Comparison of ENCODE assay signal across 8 cellular contexts in genomic region chr4:47485047-47485692, GRCh38. TPM values are rescaled to one million over a fixed set of nuclear protein-coding genes. Genes with fewer than 3 reads are reported as not detected.
DNase-seq lines count a peak whose midpoint lies in the region; ATAC-seq and TF ChIP-seq lines count a peak whose summit lies in the region.

Gene ATP10D, plus strand, starts transcription at chr4:47485275. Its CDS starts 27,266 bp downstream, at chr4:47512541.

- WGBS in lung, 2 donors: 1% methylated on average over 34 of the region's 34 CpGs

- peaks cover 30% of the 10 kb centered on the region for H3K4me1 Mint-ChIP-seq in CD4-positive, alpha-beta T cell (ENCODE audit: low read depth)

- peak within 1 kb of the TSS; percentile 97 for H3K4me3 Mint-ChIP-seq in CD4-positive, alpha-beta T cell

- no peaks in the 10 kb centered on the region for H3K27me3 Mint-ChIP-seq in CD4-positive, alpha-beta T cell

- peak within 1 kb of the TSS; percentile 81 for H3K27ac Mint-ChIP-seq in CD4-positive, alpha-beta T cell

- peaks cover 7% of the 10 kb centered on the region for H3K36me3 Mint-ChIP-seq in CD4-positive, alpha-beta T cell (ENCODE audit: low read depth)

- DNase-seq in CD4-positive, alpha-beta T cell: peak; percentile 40 to 72 (median 58)
- peak; percentile 86 for DNase-seq in NCI-H82 (lab: John Stamatoyannopoulos, UW)
- DNase-seq in activated CD8-positive, alpha-beta memory T cell treated with anti-CD3 and anti-CD28 coated beads for 1 hour (ENCODE audit: extremely low read depth in 1 of 2, low read depth in 1 of 2): peak; percentile 21 to 59
- peak; percentile 59 for DNase-seq in effector CD8-positive, alpha-beta T cell (lab: John Stamatoyannopoulos, UW)
- DNase-seq in lung (ENCODE audit: low spot score): peak; percentile 96
- peak; percentile 52 to 73 (median 55) for DNase-seq in stimulated activated CD4-positive, alpha-beta T cell treated with anti-CD3 and anti-CD28 coated beads, TNF-alpha, amount 100 ng/mL, for 24 hours (ENCODE audit: low read depth in 3 of 3)

- H3K9me3 Mint-ChIP-seq in CD4-positive, alpha-beta T cell: no peaks in the 10 kb centered on the region

- peak; percentile 10 for TF ChIP-seq CTCF in CD4-positive, alpha-beta T cell (IDR thresholded peaks at IDR 0.05)
- TF ChIP-seq CTCF in lung (IDR thresholded peaks at IDR 0.05; ENCODE audit: control extremely low read depth, extremely low read depth): no peak

- H3K36me3 ChIP-seq in lung (ENCODE audit: control insufficient read depth in 2 of 2, insufficient read depth in 2 of 2, low read length in 2 of 2): no peaks in the 10 kb centered on the region

- intact Hi-C loops in CD4-positive, alpha-beta T cell (cut with DNase I, micrococcal nuclease): loop anchor here in 1 of 2 experiments (1.0 to 10.0 kb wide), 2 partner anchors 22 to 80 kb away; partner anchors contain the start of gene COMMD8

- H3K4me1 ChIP-seq in lung (ENCODE audit: control insufficient read depth in 2 of 2, insufficient read depth in 2 of 2, low read length in 2 of 2): peaks cover 0 to 3% of the 10 kb centered on the region in 2 donors

- CTCF ChIA-PET in CD4-positive, alpha-beta T cell (lab: Charles Lee): interaction anchor here (1.7 kb wide), 1 partner anchor 22 kb away, joined by 7 read pairs; the partner anchor contains the start of gene COMMD8

- peak within 1 kb of the TSS; percentile 78 for H3K4me3 ChIP-seq in lung

- H3K9me3 ChIP-seq in CD4-positive, alpha-beta T cell (ENCODE audit: control insufficient read depth, low read length): no peaks in the 10 kb centered on the region
- no peaks in the 10 kb centered on the region for H3K9me3 ChIP-seq in lung (ENCODE audit: control insufficient read depth in 2 of 2, insufficient read depth in 1 of 2, low read length in 1 of 2)

- ATAC-seq in CD4-positive, alpha-beta T cell (ENCODE audit: poor library complexity): peak; percentile 93
- ATAC-seq in GM19397 (IDR thresholded peaks at IDR 0.05; ENCODE audit: unreplicated experiment) (peak; percentile 100), HG03565 (IDR thresholded peaks at IDR 0.05; ENCODE audit: unreplicated experiment) (peak; percentile 91), lung (ENCODE audit: insufficient read depth, low FRiP score) (peak; percentile 99)

- peak within 1 kb of the TSS; percentile 16 for H3K27ac ChIP-seq in CD4-positive, alpha-beta T cell (ENCODE audit: low read depth, low read length)
- peak within 1 kb of the TSS; percentile 91 to 99 for H3K27ac ChIP-seq in lung (ENCODE audit: low read depth in 1 of 2, low read length in 1 of 2)

- POLR2A ChIA-PET in CD4-positive, alpha-beta T cell (lab: Charles Lee): interaction anchor here (1.0 to 3.4 kb wide), 8 partner anchors 9 to 48 kb away, joined by 3 to 36 read pairs (median 4); partner anchors contain the start of gene COMMD8

- H3K27me3 ChIP-seq in CD4-positive, alpha-beta T cell (ENCODE audit: control insufficient read depth, insufficient read depth, low read length): no peaks in the 10 kb centered on the region
- no peaks in the 10 kb centered on the region for H3K27me3 ChIP-seq in lung (ENCODE audit: control insufficient read depth, insufficient read depth)

RNA-seq across cellular contexts. Expression of gene ATP10D, which starts in this region (rescaled TPM):
- total RNA-seq in CD4-positive, alpha-beta T cell: 1 to 10 TPM; 1.1 to 1.7 TPM
- total RNA-seq in lung: 10 to 100 TPM; 21.7 to 34.9 TPM
- polyA plus RNA-seq in lung: 1 to 10 TPM; 3.1 to 8.2 TPM

Comparison
In these comparisons a context has a peak if more than half of its experiments do, and no peak if none do; other contexts are left out.
1. Peak in every context shown above with its lines: DNase-seq, ATAC-seq, H3K4me3 ChIP-seq and H3K27ac ChIP-seq.
2. RNA of gene ATP10D (total RNA-seq): 21.7 to 34.9 TPM in lung; 1.1 to 1.7 TPM in CD4-positive, alpha-beta T cell; every median in the first group is over 4 times any median in the second.
3. DNase-seq: peak in every context shown above with its lines; median percentile 96 in lung; 86 in NCI-H82; 59 in effector CD8-positive, alpha-beta T cell; 58 in CD4-positive, alpha-beta T cell; 55 in stimulated activated CD4-positive, alpha-beta T cell treated with anti-CD3 and anti-CD28 coated beads, TNF-alpha, amount 100 ng/mL, for 24 hours; 40 in activated CD8-positive, alpha-beta memory T cell treated with anti-CD3 and anti-CD28 coated beads for 1 hour.